Comparison of ENCODE assay signal across 4 cellular contexts in genomic region chr16:20555648-20556047, GRCh38. TPM values are rescaled to one million over a fixed set of nuclear protein-coding genes. Genes with fewer than 3 reads are reported as not detected.
"Had no signal": no experiment of that assay in that cellular context is flagged by ENCODE, and none has a peak within 500 bp of the region (broad histone marks: within the 10 kb centered on the region; RNA-seq: fewer than 3 reads in every experiment).

No MANE protein-coding gene starts in this region.

RNA-seq across cellular contexts. Expression of gene ACSM2B, which starts 20.5 kb away (rescaled TPM):
- total RNA-seq: H9, HT-29, LHCN-M2 had no signal
- polyA plus RNA-seq: IgD-negative memory B cell had no signal
